9 cellular contexts compared by ENCODE assay signal in genomic region chr17:41710472-41711090, GRCh38. TPM values are rescaled to one million over a fixed set of nuclear protein-coding genes. Genes with fewer than 3 reads are reported as not detected.
A peak's percentile ranks its signal among the peaks of the same experiment; 100 is the strongest.
DNase-seq lines count a peak whose midpoint lies in the region; ATAC-seq and TF ChIP-seq lines count a peak whose summit lies in the region.
"Had no signal": no experiment of that assay in that cellular context is flagged by ENCODE, and none has a peak within 500 bp of the region (broad histone marks: within the 10 kb centered on the region; RNA-seq: fewer than 3 reads in every experiment).

No MANE protein-coding gene starts in this region.

- H3K36me3 Mint-ChIP-seq in activated T-helper 1 cell treated with anti-CD3 and anti-CD28 coated beads, Interleukin-12 subunit alpha, Interleukin-12 subunit beta, Interleukin-2, Interleukin-4 antibody, amounts not matched to agents 30 ng/mL and 10 ng/mL and 1 ng/mL, durations not matched to agents 14 hours and 24 hours and 36 hours (ENCODE audit: low read depth): no peaks in the 10 kb centered on the region
- H3K36me3 Mint-ChIP-seq: activated naive CD8-positive, alpha-beta T cell had no signal

- H3K4me3 Mint-ChIP-seq in activated T-helper 1 cell treated with anti-CD3 and anti-CD28 coated beads, Interleukin-12 subunit alpha, Interleukin-12 subunit beta, Interleukin-2, Interleukin-4 antibody, amounts not matched to agents 30 ng/mL and 10 ng/mL and 1 ng/mL, durations not matched to agents 14 hours and 24 hours and 36 hours: no peak overlapping the region
- H3K4me3 Mint-ChIP-seq: activated naive CD8-positive, alpha-beta T cell had no signal

- H3K4me1 Mint-ChIP-seq in activated T-helper 1 cell treated with anti-CD3 and anti-CD28 coated beads, Interleukin-12 subunit alpha, Interleukin-12 subunit beta, Interleukin-2, Interleukin-4 antibody, amounts not matched to agents 30 ng/mL and 10 ng/mL and 1 ng/mL, durations not matched to agents 14 hours and 24 hours and 36 hours (ENCODE audit: low read depth): peaks cover 7% of the 10 kb centered on the region

- intact Hi-C loops in activated T-helper 1 cell treated with anti-CD3 and anti-CD28 coated beads, Interleukin-12 subunit alpha, Interleukin-12 subunit beta, Interleukin-2, Interleukin-4 antibody, amounts not matched to agents 30 ng/mL and 10 ng/mL and 1 ng/mL, durations not matched to agents 14 hours and 24 hours and 36 hours (cut with micrococcal nuclease): no loop called here

- H3K27ac ChIP-seq in brain microvascular endothelial cell: no peak overlapping the region

- no peaks in the 10 kb centered on the region for H3K27me3 ChIP-seq in brain microvascular endothelial cell (replicated peaks)

- in situ Hi-C loops in brain microvascular endothelial cell (cut with HindIII; ENCODE audit: low pct_ligation_motif_present, low sequenced_read_pairs): no loop called here

- no peak overlapping the region for H3K4me3 ChIP-seq in brain microvascular endothelial cell (ENCODE audit: low read depth, low read length)

- TF ChIP-seq POLR2A in GM18505 (IDR thresholded peaks at IDR 0.05; ENCODE audit: borderline replicate concordance, extremely low read depth, insufficient read depth, insufficient read length): no peak

- TF ChIP-seq CTCF in brain microvascular endothelial cell (IDR thresholded peaks at IDR 0.05; ENCODE audit: low read depth, low read length, missing control alignments): no peak

- H3K27me3 Mint-ChIP-seq in activated T-helper 1 cell treated with anti-CD3 and anti-CD28 coated beads, Interleukin-12 subunit alpha, Interleukin-12 subunit beta, Interleukin-2, Interleukin-4 antibody, amounts not matched to agents 30 ng/mL and 10 ng/mL and 1 ng/mL, durations not matched to agents 14 hours and 24 hours and 36 hours (ENCODE audit: insufficient read depth): peaks cover 13% of the 10 kb centered on the region

- H3K36me3 ChIP-seq in brain microvascular endothelial cell (replicated peaks): no peaks in the 10 kb centered on the region

- no peak overlapping the region for H3K27ac Mint-ChIP-seq in activated T-helper 1 cell treated with anti-CD3 and anti-CD28 coated beads, Interleukin-12 subunit alpha, Interleukin-12 subunit beta, Interleukin-2, Interleukin-4 antibody, amounts not matched to agents 30 ng/mL and 10 ng/mL and 1 ng/mL, durations not matched to agents 14 hours and 24 hours and 36 hours
- H3K27ac Mint-ChIP-seq: activated naive CD8-positive, alpha-beta T cell had no signal

- no peak for ATAC-seq in GM18505 (IDR thresholded peaks at IDR 0.05; ENCODE audit: unreplicated experiment)

- peak; percentile 46 to 59 for DNase-seq in SHP77 (lab: John Stamatoyannopoulos, UW)
- no peak for DNase-seq in SHP77 treated with DMSO at 0.1 percent for 48 hours (lab: John Stamatoyannopoulos, UW)
- peak; percentile 98 for DNase-seq in NCI-H1436 treated with DMSO at 0.1 percent for 48 hours (lab: John Stamatoyannopoulos, UW)
- peak; percentile 86 for DNase-seq in brain microvascular endothelial cell
- DNase-seq in nucleus accumbens (lab: John Stamatoyannopoulos, UW): peak in 50 of 56 donors; percentile 12 to 94 (median 60)
- no peak for DNase-seq in activated T-helper 1 cell treated with anti-CD3 and anti-CD28 coated beads, Interleukin-12 subunit alpha, Interleukin-12 subunit beta, Interleukin-2, Interleukin-4 antibody, amounts not matched to agents 30 ng/mL and 10 ng/mL and 1 ng/mL, durations not matched to agents 14 hours and 24 hours and 36 hours (ENCODE audit: low spot score)
- DNase-seq in NK-92 (lab: John Stamatoyannopoulos, UW; ENCODE audit: unreplicated experiment): no peak

- H3K9me3 Mint-ChIP-seq in activated T-helper 1 cell treated with anti-CD3 and anti-CD28 coated beads, Interleukin-12 subunit alpha, Interleukin-12 subunit beta, Interleukin-2, Interleukin-4 antibody, amounts not matched to agents 30 ng/mL and 10 ng/mL and 1 ng/mL, durations not matched to agents 14 hours and 24 hours and 36 hours: no peaks in the 10 kb centered on the region

RNA-seq across cellular contexts. Expression of gene GAST, which starts 1.6 kb away (rescaled TPM):
- total RNA-seq in activated T-helper 1 cell treated with anti-CD3 and anti-CD28 coated beads, Interleukin-12 subunit alpha, Interleukin-12 subunit beta, Interleukin-2, Interleukin-4 antibody, amounts not matched to agents 30 ng/mL and 10 ng/mL and 1 ng/mL, durations not matched to agents 14 hours and 24 hours and 36 hours: not detected in 2 replicates

RNA-seq across cellular contexts. Expression of gene EIF1, which starts 21.9 kb away (rescaled TPM):
- 876 and 893 TPM in 2 replicates for total RNA-seq in activated T-helper 1 cell treated with anti-CD3 and anti-CD28 coated beads, Interleukin-12 subunit alpha, Interleukin-12 subunit beta, Interleukin-2, Interleukin-4 antibody, amounts not matched to agents 30 ng/mL and 10 ng/mL and 1 ng/mL, durations not matched to agents 14 hours and 24 hours and 36 hours

RNA-seq across cellular contexts. Expression of gene HAP1, which starts 23.9 kb away (rescaled TPM):
- total RNA-seq in activated T-helper 1 cell treated with anti-CD3 and anti-CD28 coated beads, Interleukin-12 subunit alpha, Interleukin-12 subunit beta, Interleukin-2, Interleukin-4 antibody, amounts not matched to agents 30 ng/mL and 10 ng/mL and 1 ng/mL, durations not matched to agents 14 hours and 24 hours and 36 hours: not detected in 2 replicates

Comparison
In these comparisons a context has a peak if more than half of its experiments do, and no peak if none do; other contexts are left out.
1. DNase-seq: peak in SHP77 (2 of 2), NCI-H1436 treated with DMSO at 0.1 percent for 48 hours (single experiment), brain microvascular endothelial cell (single experiment) and nucleus accumbens (50 of 56); none in SHP77 treated with DMSO at 0.1 percent for 48 hours (single experiment), activated T-helper 1 cell treated with anti-CD3 and anti-CD28 coated beads, Interleukin-12 subunit alpha, Interleukin-12 subunit beta, Interleukin-2, Interleukin-4 antibody, amounts not matched to agents 30 ng/mL and 10 ng/mL and 1 ng/mL, durations not matched to agents 14 hours and 24 hours and 36 hours (single experiment) and NK-92 (single experiment).